ENCODE assay signal across 2 cellular contexts in genomic region chr14:46300765-46301164, GRCh38.
A peak's percentile ranks its signal among the peaks of the same experiment; 100 is the strongest.
TF ChIP-seq lines count a peak whose summit lies in the region.

No MANE protein-coding gene starts in this region.

TF ChIP-seq in IMR-90, 13 proteins besides CTCF, POLR2A, EP300 and RAD21:
- no peak for TF ChIP-seq CEBPB (IDR thresholded peaks at IDR 0.05; ENCODE audit: low read depth, low read length)
- TF ChIP-seq MAFK (IDR thresholded peaks at IDR 0.05; ENCODE audit: low read depth, low read length), result peak; percentile 88
- TF ChIP-seq SMC3 (IDR thresholded peaks at IDR 0.05; ENCODE audit: low read depth, low read length), result no peak
- TF ChIP-seq MAZ (IDR thresholded peaks at IDR 0.05; ENCODE audit: borderline replicate concordance, low read depth, low read length), result no peak

TF ChIP-seq in H1, 55 proteins besides CTCF, POLR2A, EP300 and RAD21:
- TF ChIP-seq MAFK (IDR thresholded peaks at IDR 0.05; ENCODE audit: low read depth, low read length) (peak; percentile 40; the same call in 1 of the 2 replicates), SP2 (IDR thresholded peaks at IDR 0.05; ENCODE audit: low read length) (no peak), CBX8 (IDR thresholded peaks at IDR 0.05; ENCODE audit: borderline replicate concordance, low read depth, low read length) (no peak), BACH1 (IDR thresholded peaks at IDR 0.05; ENCODE audit: low read length) (no peak)
TF ChIP-seq in H1: peak in this region for 1.
